ENCODE assay signal across 9 cellular contexts in genomic region chr14:75283162-75283883, GRCh38. TPM values are rescaled to one million over a fixed set of nuclear protein-coding genes. Genes with fewer than 3 reads are reported as not detected.
DNase-seq lines count a peak whose midpoint lies in the region; ATAC-seq and TF ChIP-seq lines count a peak whose summit lies in the region.
"Had no signal": no experiment of that assay in that cellular context is flagged by ENCODE, and none has a peak within 500 bp of the region (broad histone marks: within the 10 kb centered on the region; RNA-seq: fewer than 3 reads in every experiment).

No MANE protein-coding gene starts in this region.

- DNase-seq in cardiac muscle cell (ENCODE audit: low read depth in 1 of 2, low spot score in 1 of 2) (peak in 1 of 2 donors; percentile 77), heart right ventricle (no peak), iris pigment epithelial cell (ENCODE audit: low read depth) (peak; percentile 50), suprapubic skin (ENCODE audit: low spot score in 2 of 2) (peak in 1 of 2 donors; percentile 88), NCI-H1092 (lab: John Stamatoyannopoulos, UW) (no peak)
- DNase-seq: activated naive CD8-positive, alpha-beta T cell treated with anti-CD3 and anti-CD28 coated beads for 36 hours had no signal

- H3K27ac ChIP-seq in cardiac muscle cell (no peak overlapping the region), heart right ventricle (peak overlapping the region in 2 of 10 donors; percentile 23 to 97), VCaP (peak overlapping the region; percentile 32; the same call in 1 of the 2 replicates), suprapubic skin (peak overlapping the region; percentile 24)

- intact Hi-C loops in heart right ventricle (cut with DNase I), result no loop called here

- H3K27me3 ChIP-seq in cardiac muscle cell (no peaks in the 10 kb centered on the region), heart right ventricle (no peaks in the 10 kb centered on the region), suprapubic skin (no peaks in the 10 kb centered on the region)

- H3K4me1 ChIP-seq in cardiac muscle cell (ENCODE audit: low read depth), result peaks cover 29% of the 10 kb centered on the region
- peaks cover 3 to 76% (median 38%) of the 10 kb centered on the region in 9 donors for H3K4me1 ChIP-seq in heart right ventricle
- peaks cover 18% of the 10 kb centered on the region for H3K4me1 ChIP-seq in suprapubic skin

- ATAC-seq in heart right ventricle, result no peak
- ATAC-seq in HG03039 (IDR thresholded peaks at IDR 0.05; ENCODE audit: unreplicated experiment), result no peak
- no peak for ATAC-seq in GM21367 (IDR thresholded peaks at IDR 0.05; ENCODE audit: unreplicated experiment)

- H3K36me3 ChIP-seq in cardiac muscle cell (no peaks in the 10 kb centered on the region), heart right ventricle (peaks cover 0 to 30% (median 12%) of the 10 kb centered on the region in 9 donors), suprapubic skin (peaks cover 40% of the 10 kb centered on the region)

- WGBS in heart right ventricle, 2 donors, result 79 to 80% methylated on average over 13 of the region's 13 CpGs
- WGBS in suprapubic skin, result 68% methylated on average over 13 of the region's 13 CpGs

- TF ChIP-seq POLR2A in suprapubic skin (IDR thresholded peaks at IDR 0.05), result no peak

- TF ChIP-seq CTCF in cardiac muscle cell (IDR thresholded peaks at IDR 0.05; ENCODE audit: low read depth, low read length) (peak; percentile 20), heart right ventricle (IDR thresholded peaks at IDR 0.05) (peak in 3 of 9 donors; percentile 15 to 19 (median 15)), VCaP (conservative IDR thresholded peaks at IDR 0.05) (peak; percentile 28; the same call in 1 of the 2 replicates), suprapubic skin (IDR thresholded peaks at IDR 0.05) (no peak)

- no peak for TF ChIP-seq EP300 in suprapubic skin (IDR thresholded peaks at IDR 0.05)

- H3K9me3 ChIP-seq in cardiac muscle cell (ENCODE audit: low read depth), result no peaks in the 10 kb centered on the region
- H3K9me3 ChIP-seq in heart right ventricle, result no peaks in the 10 kb centered on the region
- no peaks in the 10 kb centered on the region for H3K9me3 ChIP-seq in suprapubic skin

- H3K4me3 ChIP-seq in cardiac muscle cell (no peak overlapping the region), heart right ventricle (no peak overlapping the region), suprapubic skin (no peak overlapping the region)

RNA-seq across cellular contexts. Expression of gene FOS, which starts 4.7 kb away (rescaled TPM):
- total RNA-seq in cardiac muscle cell, result 44.3 and 66.0 TPM in 2 replicates
- polyA plus RNA-seq in cardiac muscle cell, result 45.3 and 55.3 TPM in 2 replicates
- total RNA-seq in heart right ventricle, result 100 to 1,000 TPM in 3 of 10 donors, 10 to 100 TPM in 6, 1 to 10 TPM in 1; 9.3 to 173 (median 64.0) TPM
- polyA plus RNA-seq in heart right ventricle, result 10 to 100 TPM; 17.3 to 49.9 TPM
- total RNA-seq in suprapubic skin, result 1,000 to 10,000 TPM; 2,120 to 3,987 (median 3,212) TPM

Comparison
In these comparisons a context has a peak if more than half of its experiments do, and no peak if none do; other contexts are left out.
1. CTCF ChIP-seq: peak in cardiac muscle cell (single experiment) and VCaP (single experiment); none in suprapubic skin (0 of 2).
2. RNA of gene FOS, which starts 4.7 kb away (total RNA-seq): 2,120 to 3,987 TPM in suprapubic skin; 9.3 to 173 TPM in heart right ventricle and 44.3 to 66.0 TPM in cardiac muscle cell; every median in the first group is over 10 times any median in the second.